7 cellular contexts compared by ENCODE assay signal in genomic region chr9:19049872-19050636, GRCh38. TPM values are rescaled to one million over a fixed set of nuclear protein-coding genes. Genes with fewer than 3 reads are reported as not detected.
DNase-seq lines count a peak whose midpoint lies in the region; ATAC-seq, FAIRE-seq and TF ChIP-seq lines count a peak whose summit lies in the region.

No MANE protein-coding gene starts in this region.

- in situ Hi-C loops in astrocyte of the spinal cord (cut with HindIII; ENCODE audit: low sequenced_read_pairs) = no loop called here

- no peak for TF ChIP-seq POLR2A in NB4 (IDR thresholded peaks at IDR 0.05; ENCODE audit: extremely low read depth, insufficient read length)

- no peak for TF ChIP-seq CTCF in GM12865 (IDR thresholded peaks at IDR 0.05; ENCODE audit: insufficient read depth, low read depth, low read length, missing control alignments)
- TF ChIP-seq CTCF in NB4 (IDR thresholded peaks at IDR 0.05; ENCODE audit: low read depth, low read length) = no peak
- TF ChIP-seq CTCF in astrocyte of the spinal cord (IDR thresholded peaks at IDR 0.05; ENCODE audit: low read depth, low read length) = no peak

- H3K4me1 ChIP-seq in small intestine (ENCODE audit: control insufficient read depth in 2 of 2, insufficient read depth in 1 of 2, low read depth in 1 of 2, low read length in 1 of 2) = peaks cover 4 to 11% of the 10 kb centered on the region in 2 donors

- H3K27me3 Mint-ChIP-seq in immature natural killer cell (ENCODE audit: low read depth in 3 of 3) = peaks cover 9 to 12% (median 10%) of the 10 kb centered on the region in 3 donors

- FAIRE-seq in small intestine (lab: Jason Lieb, UNC) = no peak

- peak overlapping the region; percentile 91 to 99 (median 98) for H3K27ac Mint-ChIP-seq in immature natural killer cell

- ATAC-seq in HG03280 (IDR thresholded peaks at IDR 0.05; ENCODE audit: unreplicated experiment) = no peak

- peaks cover 0 to 2% of the 10 kb centered on the region in 2 donors for H3K36me3 ChIP-seq in small intestine (ENCODE audit: control insufficient read depth in 2 of 2, insufficient read depth in 2 of 2, low read length in 2 of 2)

- peak overlapping the region; percentile 89 to 99 for H3K27ac ChIP-seq in small intestine (ENCODE audit: low read depth in 1 of 2, low read length in 1 of 2)

- no peaks in the 10 kb centered on the region for H3K36me3 Mint-ChIP-seq in immature natural killer cell

- 0 to 2% (median 2%) methylated on average over 36 of the region's 36 CpGs for WGBS in small intestine, 3 donors

- H3K4me3 ChIP-seq in GM12865 (ENCODE audit: low read depth, low read length) = peak overlapping the region; percentile 58
- H3K4me3 ChIP-seq in NB4 (ENCODE audit: low read depth, low read length) = peak overlapping the region; percentile 87
- peak overlapping the region; percentile 71 for H3K4me3 ChIP-seq in astrocyte of the spinal cord (ENCODE audit: low read depth, low read length)
- H3K4me3 ChIP-seq in small intestine (ENCODE audit: low read depth in 1 of 2, low read length in 2 of 2) = peak overlapping the region; percentile 78 to 95

- peak overlapping the region; percentile 96 to 99 (median 98) for H3K4me3 Mint-ChIP-seq in immature natural killer cell

- H3K9me3 ChIP-seq in small intestine (ENCODE audit: control insufficient read depth, low read depth) = no peaks in the 10 kb centered on the region

- peaks cover 46 to 74% of the 10 kb centered on the region in 2 donors for H3K4me1 Mint-ChIP-seq in immature natural killer cell

- DNase-seq in GM12865 (ENCODE audit: low read depth) = peak; percentile 32
- peak; percentile 67 for DNase-seq in NB4 (ENCODE audit: low read depth)
- DNase-seq in astrocyte of the spinal cord (ENCODE audit: low read depth, low spot score) = peak; percentile 39
- DNase-seq in immature natural killer cell = peak; percentile 7 to 19 (median 14)
- peak; percentile 31 for DNase-seq in small intestine
- no peak for DNase-seq in 8988T

- H3K9me3 Mint-ChIP-seq in immature natural killer cell = no peaks in the 10 kb centered on the region

- H3K27me3 ChIP-seq in small intestine (ENCODE audit: control insufficient read depth in 2 of 2, insufficient read depth in 2 of 2, low read length in 2 of 2) = no peaks in the 10 kb centered on the region

RNA-seq across cellular contexts. Expression of gene RRAGA, which starts 0.8 kb away (rescaled TPM):
- polyA plus RNA-seq in immature natural killer cell (100 to 1,000 TPM in 1 of 3 donors, 10 to 100 TPM in 2; 73.2 to 103 (median 99.6) TPM), small intestine (10 to 100 TPM; 64.6 to 92.7 (median 65.3) TPM)

RNA-seq across cellular contexts. Expression of gene SAXO1, which starts 17.0 kb away (rescaled TPM):
- polyA plus RNA-seq in immature natural killer cell = not detected
- polyA plus RNA-seq in small intestine = under 1 TPM in 1 of 3 donors, not detected in 2; 0.01 TPM

RNA-seq across cellular contexts. Expression of gene HAUS6, which starts 52.6 kb away (rescaled TPM):
- polyA plus RNA-seq in immature natural killer cell = 1 to 10 TPM; 3.5 to 6.8 (median 6.4) TPM
- 1 to 10 TPM; 2.7 to 4.7 (median 3.0) TPM for polyA plus RNA-seq in small intestine
